In the genomic region with DNA sequence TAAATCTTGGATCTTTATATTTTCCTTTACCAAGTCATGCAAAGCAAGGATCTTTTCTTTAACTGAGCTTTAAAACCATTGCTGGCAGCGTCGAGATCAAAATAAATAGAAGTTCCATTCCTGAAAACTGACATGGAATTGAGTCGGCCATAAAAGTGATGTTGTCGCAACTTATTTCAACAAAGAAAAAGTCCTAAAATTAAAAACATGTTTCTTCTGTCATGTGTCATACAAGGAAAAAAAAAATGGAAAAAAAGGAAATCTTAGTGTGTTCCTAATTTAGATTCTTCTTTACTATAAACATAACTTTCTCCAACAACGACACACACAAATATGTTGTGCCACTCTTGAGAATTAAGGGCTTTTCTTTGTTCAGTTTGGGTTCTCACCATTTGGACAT, we compare ENCODE assay signal across 16 cellular contexts. TPM values are rescaled to one million over a fixed set of nuclear protein-coding genes. Genes with fewer than 3 reads are reported as not detected.
DNase-seq lines count a peak whose midpoint lies in the region; ATAC-seq, FAIRE-seq and TF ChIP-seq lines count a peak whose summit lies in the region.
"Had no signal": no experiment of that assay in that cellular context is flagged by ENCODE, and none has a peak within 500 bp of the region (broad histone marks: within the 10 kb centered on the region; RNA-seq: fewer than 3 reads in every experiment).

No MANE protein-coding gene starts in this region.

- DNase-seq in A549 (ENCODE audit: low read depth in 1 of 2, low spot score in 1 of 2), result no peak
- peak; percentile 12 for DNase-seq in EH (ENCODE audit: low read depth)
- peak; percentile 34 for DNase-seq in adipocyte (ENCODE audit: low read depth)
- DNase-seq in naive thymus-derived CD4-positive, alpha-beta T cell, result no peak
- DNase-seq in mammary epithelial cell, result no peak
- DNase-seq in KG1 (lab: John Stamatoyannopoulos, UW), result no peak
- DNase-seq in RCC 7860 (ENCODE audit: low spot score), result no peak
- DNase-seq: H7, Kasumi-1, MV-4-11, NCI-H1417 treated with DMSO at 0.1 percent for 48 hours, NCI-H2029, NCI-H2171 treated with DMSO at 0.1 percent for 48 hours had no signal

- H3K4me2 ChIP-seq in A549 (no peak overlapping the region), mammary epithelial cell (ENCODE audit: insufficient read depth, low read depth, low read length) (no peak overlapping the region)

- no peak for TF ChIP-seq RAD21 in A549 (conservative IDR thresholded peaks at IDR 0.05 in 1 of 2, IDR thresholded peaks at IDR 0.05 in 1 of 2)

- H3K4me3 Mint-ChIP-seq in naive thymus-derived CD4-positive, alpha-beta T cell, result peak overlapping the region in 4 of 10 donors; percentile 23 to 78 (median 74)

- no TSS peak for BruUV-seq in mammary epithelial cell (replicated peaks; lab: Mats Ljungman, UMichigan)

- peak overlapping the region; percentile 89 for H3K9ac ChIP-seq in adipocyte (ENCODE audit: low read length)
- no peak overlapping the region for H3K9ac ChIP-seq in mammary epithelial cell (ENCODE audit: insufficient read depth, low read length)

- H3K4me3 ChIP-seq in A549 (no peak overlapping the region), adipocyte (ENCODE audit: low read length) (peak overlapping the region; percentile 86), mammary epithelial cell (replicated peaks in 1 of 3; ENCODE audit: insufficient read depth in 1 of 3, low read depth in 2 of 3, low read length in 3 of 3) (no peak overlapping the region)
- no peak overlapping the region for H3K4me3 ChIP-seq in naive thymus-derived CD4-positive, alpha-beta T cell (ENCODE audit: low read length)

- peaks cover 7 to 28% (median 18%) of the 10 kb centered on the region in 7 donors for H3K4me1 Mint-ChIP-seq in naive thymus-derived CD4-positive, alpha-beta T cell

- H3K9me3 Mint-ChIP-seq in naive thymus-derived CD4-positive, alpha-beta T cell, result peaks cover 0 to 7% (median 4%) of the 10 kb centered on the region in 11 donors

- ATAC-seq in A549 (no peak), GM21447 (IDR thresholded peaks at IDR 0.05; ENCODE audit: unreplicated experiment) (no peak)
- no peak for ATAC-seq in naive thymus-derived CD4-positive, alpha-beta T cell

- CTCF ChIA-PET in A549 (lab: Yijun Ruan, JAX), result no interaction called here
- CTCF ChIA-PET in naive thymus-derived CD4-positive, alpha-beta T cell (lab: Charles Lee), result no interaction called here
- CTCF ChIA-PET in mammary epithelial cell (lab: Charles Lee; ENCODE audit: low non-redundant PET), result no interaction called here

- no peaks in the 10 kb centered on the region for H3K36me3 ChIP-seq in adipocyte (ENCODE audit: control insufficient read depth, insufficient read depth, low read length, severe bottlenecking)
- no peaks in the 10 kb centered on the region for H3K36me3 ChIP-seq in naive thymus-derived CD4-positive, alpha-beta T cell (ENCODE audit: control insufficient read depth in 2 of 3, insufficient read depth in 3 of 3, low read length in 3 of 3)
- H3K36me3 ChIP-seq in mammary epithelial cell (ENCODE audit: insufficient read depth, low read length), result no peaks in the 10 kb centered on the region
- H3K36me3 ChIP-seq: SJCRH30 had no signal

- POLR2A ChIA-PET in A549 (lab: Yijun Ruan, JAX), result no interaction called here
- POLR2A ChIA-PET in naive thymus-derived CD4-positive, alpha-beta T cell (lab: Charles Lee), result no interaction called here

- TF ChIP-seq POLR2A in A549 (IDR thresholded peaks at IDR 0.05; ENCODE audit: low read length), result no peak

- no peaks in the 10 kb centered on the region for H3K4me1 ChIP-seq in A549
- peaks cover 12% of the 10 kb centered on the region for H3K4me1 ChIP-seq in adipocyte (ENCODE audit: control insufficient read depth, insufficient read depth, low read length)
- H3K4me1 ChIP-seq in naive thymus-derived CD4-positive, alpha-beta T cell (ENCODE audit: control insufficient read depth in 2 of 2, insufficient read depth in 2 of 2, low read length in 2 of 2), result peaks cover 5 to 11% of the 10 kb centered on the region in 2 donors
- no peaks in the 10 kb centered on the region for H3K4me1 ChIP-seq in mammary epithelial cell (ENCODE audit: insufficient read depth, low read length)

- H3K36me3 Mint-ChIP-seq in naive thymus-derived CD4-positive, alpha-beta T cell, result peaks cover 0 to 3% (median 0%) of the 10 kb centered on the region in 5 donors
- H3K36me3 Mint-ChIP-seq: CD8-positive, alpha-beta T cell had no signal

- intact Hi-C loops in naive thymus-derived CD4-positive, alpha-beta T cell (cut with micrococcal nuclease), result loop anchor here in 1 of 2 donors (2.0 kb wide), 1 partner anchor 36 kb away; a partner anchor contains a TSS
- intact Hi-C loops in mammary epithelial cell (cut with micrococcal nuclease), result no loop called here

- no peaks in the 10 kb centered on the region for H4K20me1 ChIP-seq in mammary epithelial cell (ENCODE audit: insufficient read depth, low read length)

- H3K9me3 ChIP-seq in A549 (no peaks in the 10 kb centered on the region), adipocyte (ENCODE audit: control insufficient read depth, low read length) (no peaks in the 10 kb centered on the region), mammary epithelial cell (replicated peaks; ENCODE audit: insufficient read depth, low read length) (no peaks in the 10 kb centered on the region)
- no peaks in the 10 kb centered on the region for H3K9me3 ChIP-seq in naive thymus-derived CD4-positive, alpha-beta T cell (ENCODE audit: control insufficient read depth in 2 of 3, low read length in 3 of 3)
- H3K9me3 ChIP-seq: SJCRH30 had no signal

- H3K27me3 ChIP-seq in adipocyte (replicated peaks; ENCODE audit: control insufficient read depth, insufficient read depth, low read length), result no peaks in the 10 kb centered on the region
- H3K27me3 ChIP-seq in naive thymus-derived CD4-positive, alpha-beta T cell (ENCODE audit: control insufficient read depth in 2 of 2, insufficient read depth in 2 of 2, low read length in 2 of 2), result no peaks in the 10 kb centered on the region
- H3K27me3 ChIP-seq in mammary epithelial cell (ENCODE audit: insufficient read depth, low read length), result no peaks in the 10 kb centered on the region
- H3K27me3 ChIP-seq: SJCRH30 had no signal

- no peak overlapping the region for H3K27ac ChIP-seq in A549
- H3K27ac ChIP-seq in naive thymus-derived CD4-positive, alpha-beta T cell (ENCODE audit: low read depth, low read length), result no peak overlapping the region
- no peak overlapping the region for H3K27ac ChIP-seq in mammary epithelial cell (ENCODE audit: insufficient read depth, low read depth, low read length)

- WGBS in A549 (ENCODE audit: missing lambda C conversion rate), result 88% methylated on average over 5 of the region's 5 CpGs
- WGBS in mammary epithelial cell (ENCODE audit: low coverage, missing lambda C conversion rate), result 75% methylated on average over 5 of the region's 5 CpGs

- in situ Hi-C loops in mammary epithelial cell (cut with MboI; ENCODE audit: low sequenced_read_pairs in 2 of 2), result no loop called here

- H3K79me2 ChIP-seq in mammary epithelial cell (ENCODE audit: insufficient read depth, low read length), result no peaks in the 10 kb centered on the region

- no peak for TF ChIP-seq EP300 in A549 (IDR thresholded peaks at IDR 0.05)

- FAIRE-seq in A549 (lab: Jason Lieb, UNC) (peak; percentile 67), RCC 7860 (lab: Jason Lieb, UNC) (no peak)

- H3K27me3 Mint-ChIP-seq in naive thymus-derived CD4-positive, alpha-beta T cell, result peaks cover 0 to 3% (median 0%) of the 10 kb centered on the region in 5 donors

- dilution Hi-C loops in mammary epithelial cell (cut with HindIII; ENCODE audit: low sequenced_read_pairs), result no loop called here

- TF ChIP-seq CTCF in A549 (IDR thresholded peaks at IDR 0.05) (no peak), mammary epithelial cell (conservative IDR thresholded peaks at IDR 0.05 in 1 of 2, IDR thresholded peaks at IDR 0.05 in 1 of 2; ENCODE audit: extremely low read depth in 1 of 2, insufficient read depth in 1 of 2, low read depth in 1 of 2, low read length in 2 of 2) (no peak)

- H2AFZ ChIP-seq in mammary epithelial cell (ENCODE audit: low read depth, low read length), result no peak overlapping the region

- H3K27ac Mint-ChIP-seq in naive thymus-derived CD4-positive, alpha-beta T cell, result peak overlapping the region in 6 of 9 donors; percentile 13 to 87 (median 76)
- H3K27ac Mint-ChIP-seq: CD8-positive, alpha-beta T cell had no signal

TF ChIP-seq in A549, 52 proteins besides CTCF, POLR2A, EP300 and RAD21:
- TF ChIP-seq MAFK (IDR thresholded peaks at IDR 0.05; ENCODE audit: partially characterized antibody), result no peak
- no peak for TF ChIP-seq GATA3 (IDR thresholded peaks at IDR 0.05; ENCODE audit: borderline replicate concordance)
- TF ChIP-seq, protein P1, sequence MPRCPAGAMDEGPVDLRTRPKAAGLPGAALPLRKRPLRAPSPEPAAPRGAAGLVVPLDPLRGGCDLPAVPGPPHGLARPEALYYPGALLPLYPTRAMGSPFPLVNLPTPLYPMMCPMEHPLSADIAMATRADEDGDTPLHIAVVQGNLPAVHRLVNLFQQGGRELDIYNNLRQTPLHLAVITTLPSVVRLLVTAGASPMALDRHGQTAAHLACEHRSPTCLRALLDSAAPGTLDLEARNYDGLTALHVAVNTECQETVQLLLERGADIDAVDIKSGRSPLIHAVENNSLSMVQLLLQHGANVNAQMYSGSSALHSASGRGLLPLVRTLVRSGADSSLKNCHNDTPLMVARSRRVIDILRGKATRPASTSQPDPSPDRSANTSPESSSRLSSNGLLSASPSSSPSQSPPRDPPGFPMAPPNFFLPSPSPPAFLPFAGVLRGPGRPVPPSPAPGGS (IDR thresholded peaks at IDR 0.05), result no peak
- TF ChIP-seq POLR2AphosphoS2 (conservative IDR thresholded peaks at IDR 0.05; ENCODE audit: low read length), result no peak
- TF ChIP-seq KDM5A (IDR thresholded peaks at IDR 0.05), result no peak
- TF ChIP-seq HDAC2 (IDR thresholded peaks at IDR 0.05), result no peak
- TF ChIP-seq RARB (CRISPR knock-in tag; IDR thresholded peaks at IDR 0.05), result no peak
- no peak for TF ChIP-seq FOSB (CRISPR knock-in tag; IDR thresholded peaks at IDR 0.05)
- TF ChIP-seq TP53 (CRISPR knock-in tag; IDR thresholded peaks at IDR 0.05), result no peak
- TF ChIP-seq, protein P2, sequence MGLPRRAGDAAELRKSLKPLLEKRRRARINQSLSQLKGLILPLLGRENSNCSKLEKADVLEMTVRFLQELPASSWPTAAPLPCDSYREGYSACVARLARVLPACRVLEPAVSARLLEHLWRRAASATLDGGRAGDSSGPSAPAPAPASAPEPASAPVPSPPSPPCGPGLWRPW (IDR thresholded peaks at IDR 0.05), result no peak

RNA-seq across cellular contexts. Expression of a gene that starts 34.9 kb away (rescaled TPM):
- polyA plus RNA-seq in A549 (2011; rRNA removed) (0.13 and 0.15 TPM in 2 replicates), A549 (2017; fragmentation: RNase III; extraction: RNeasy Plus Mini Kit Qiagen cat#74134 plus additional on column Dnase treatment) (0.31 to 0.59 TPM (median 0.37 TPM) in 3 replicates), mammary epithelial cell (not detected)
- polyA plus RNA-seq in A549 (2012; cell fraction: cytosol; rRNA removed), result 0.09 and 0.12 TPM in 2 replicates
- polyA plus RNA-seq in A549 (2012; cell fraction: nucleus; rRNA removed), result 0.11 TPM in 2 replicates
- polyA minus RNA-seq in A549 (2011; rRNA and poly(A)+ RNA removed), result 0.04 and 0.10 TPM in 2 replicates
- 1 to 10 TPM in 2 of 5 experiments, under 1 TPM in 3; 0.31 to 5.2 (median 0.75) TPM for total RNA-seq in naive thymus-derived CD4-positive, alpha-beta T cell
- under 1 TPM in 1 of 2 donors, not detected in 1; 0.05 TPM for polyA plus RNA-seq in naive thymus-derived CD4-positive, alpha-beta T cell
- under 1 TPM in 1 of 2 donors, not detected in 1; under 0.01 TPM for total RNA-seq in mammary epithelial cell
- polyA minus RNA-seq in mammary epithelial cell, result not detected
- total RNA-seq: CD8-positive, alpha-beta T cell had no signal

Comparison
In these comparisons a context has a peak if more than half of its experiments do, and no peak if none do; other contexts are left out.
1. DNase-seq: peak in EH (single experiment) and adipocyte (single experiment); none in A549 (0 of 2), naive thymus-derived CD4-positive, alpha-beta T cell (0 of 9), mammary epithelial cell (single experiment), KG1 (single experiment) and RCC 7860 (single experiment).